Comparison of ENCODE assay signal across 16 cellular contexts in the genomic region with DNA sequence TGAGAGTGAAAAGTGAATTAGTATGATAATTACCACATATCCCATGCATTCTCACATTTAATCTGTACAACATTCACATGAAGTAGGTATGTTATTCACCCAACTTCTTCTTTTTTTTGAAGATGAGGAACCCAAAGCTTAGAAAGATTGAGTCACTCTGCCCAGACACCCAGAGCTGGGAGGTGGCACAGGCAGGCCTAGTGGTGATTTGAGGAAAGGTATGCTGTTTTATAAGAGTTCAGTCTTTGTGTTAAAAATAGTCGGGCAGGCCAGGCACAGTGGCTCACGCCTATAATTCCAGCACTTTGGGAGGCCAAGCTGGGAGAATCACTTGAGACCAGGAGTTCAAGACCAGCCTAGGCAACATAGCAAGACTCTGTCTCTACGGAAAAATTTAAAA.
DNase-seq lines count a peak whose midpoint lies in the region; ATAC-seq and TF ChIP-seq lines count a peak whose summit lies in the region.
"Had no signal": no experiment of that assay in that cellular context is flagged by ENCODE, and none has a peak within 500 bp of the region (broad histone marks: within the 10 kb centered on the region; RNA-seq: fewer than 3 reads in every experiment).

No MANE protein-coding gene starts in this region.

- intact Hi-C loops in activated CD8-positive, alpha-beta T cell treated with anti-CD3 and anti-CD28 coated beads for 36 hours (cut with micrococcal nuclease), result no loop called here
- intact Hi-C loops in naive thymus-derived CD4-positive, alpha-beta T cell (cut with micrococcal nuclease), result no loop called here

- DNase-seq in activated CD8-positive, alpha-beta T cell treated with anti-CD3 and anti-CD28 coated beads for 36 hours, result peak; percentile 37
- DNase-seq in activated CD8-positive, alpha-beta T cell treated with anti-CD3 and anti-CD28 coated beads, Interleukin-2, amount 10 ng/mL, durations not matched to agents 7 days and 5 days, result no peak
- DNase-seq in Kasumi-1 (lab: John Stamatoyannopoulos, UW), result peak; percentile 75 to 76
- DNase-seq in UCSD-AML1 (lab: John Stamatoyannopoulos, UW; ENCODE audit: unreplicated experiment), result peak; percentile 19
- DNase-seq in naive thymus-derived CD4-positive, alpha-beta T cell, result no peak
- no peak for DNase-seq in dedifferentiated amniotic fluid mesenchymal stem cell (ENCODE audit: extremely low spot score)
- DNase-seq in NCI-H345 (lab: John Stamatoyannopoulos, UW), result no peak
- DNase-seq: ACHN; activated T-cell treated with anti-CD3 and anti-CD28 coated beads, Interleukin-2, amount 50 U/mL, for 4 hours; cortex of kidney; NCI-H1930; NCI-H82 had no signal

- no peak overlapping the region for H3K4me3 ChIP-seq in naive thymus-derived CD4-positive, alpha-beta T cell (ENCODE audit: low read length)
- H3K4me3 ChIP-seq: lung, skin epidermis, thoracic aorta had no signal

- H3K36me3 ChIP-seq in naive thymus-derived CD4-positive, alpha-beta T cell (ENCODE audit: control insufficient read depth in 2 of 3, insufficient read depth in 3 of 3, low read length in 3 of 3), result peaks cover 0 to 4% (median 0%) of the 10 kb centered on the region in 3 experiments
- H3K36me3 ChIP-seq: thoracic aorta had no signal

- peak; percentile 53 for ATAC-seq in activated CD8-positive, alpha-beta T cell treated with anti-CD3 and anti-CD28 coated beads for 36 hours
- ATAC-seq in activated CD8-positive, alpha-beta T cell treated with anti-CD3 and anti-CD28 coated beads, Interleukin-2, amount 10 ng/mL, durations not matched to agents 7 days and 5 days, result no peak
- peak; percentile 83 for ATAC-seq in naive thymus-derived CD4-positive, alpha-beta T cell
- ATAC-seq in HG02610 (IDR thresholded peaks at IDR 0.05; ENCODE audit: unreplicated experiment), result no peak

- H3K4me3 Mint-ChIP-seq in activated CD8-positive, alpha-beta T cell treated with anti-CD3 and anti-CD28 coated beads for 36 hours, result no peak overlapping the region
- no peak overlapping the region for H3K4me3 Mint-ChIP-seq in activated CD8-positive, alpha-beta T cell treated with anti-CD3 and anti-CD28 coated beads, Interleukin-2, amount 10 ng/mL, durations not matched to agents 7 days and 5 days
- H3K4me3 Mint-ChIP-seq in naive thymus-derived CD4-positive, alpha-beta T cell, result no peak overlapping the region
- H3K4me3 Mint-ChIP-seq: activated T-cell treated with anti-CD3 and anti-CD28 coated beads, Interleukin-2, amount 50 U/mL, for 4 hours had no signal

- no peaks in the 10 kb centered on the region for H3K9me3 ChIP-seq in naive thymus-derived CD4-positive, alpha-beta T cell (ENCODE audit: control insufficient read depth in 2 of 3, low read length in 3 of 3)
- H3K9me3 ChIP-seq: thoracic aorta had no signal

- no peak for TF ChIP-seq CTCF in activated CD8-positive, alpha-beta T cell treated with anti-CD3 and anti-CD28 coated beads for 36 hours (IDR thresholded peaks at IDR 0.05)

- no peaks in the 10 kb centered on the region for H3K27me3 ChIP-seq in naive thymus-derived CD4-positive, alpha-beta T cell (ENCODE audit: control insufficient read depth in 2 of 2, insufficient read depth in 2 of 2, low read length in 2 of 2)

- no peaks in the 10 kb centered on the region for H3K27me3 Mint-ChIP-seq in activated CD8-positive, alpha-beta T cell treated with anti-CD3 and anti-CD28 coated beads for 36 hours
- H3K27me3 Mint-ChIP-seq in activated CD8-positive, alpha-beta T cell treated with anti-CD3 and anti-CD28 coated beads, Interleukin-2, amount 10 ng/mL, durations not matched to agents 7 days and 5 days (ENCODE audit: low read depth), result no peaks in the 10 kb centered on the region
- H3K27me3 Mint-ChIP-seq in naive thymus-derived CD4-positive, alpha-beta T cell, result no peaks in the 10 kb centered on the region

- no peak overlapping the region for H3K27ac ChIP-seq in naive thymus-derived CD4-positive, alpha-beta T cell (ENCODE audit: low read depth, low read length)
- H3K27ac ChIP-seq: thoracic aorta had no signal

- H3K9me3 Mint-ChIP-seq in activated CD8-positive, alpha-beta T cell treated with anti-CD3 and anti-CD28 coated beads for 36 hours, result no peaks in the 10 kb centered on the region
- H3K9me3 Mint-ChIP-seq in activated CD8-positive, alpha-beta T cell treated with anti-CD3 and anti-CD28 coated beads, Interleukin-2, amount 10 ng/mL, durations not matched to agents 7 days and 5 days (ENCODE audit: insufficient read depth), result no peaks in the 10 kb centered on the region
- peaks cover 0 to 3% (median 0%) of the 10 kb centered on the region in 11 donors for H3K9me3 Mint-ChIP-seq in naive thymus-derived CD4-positive, alpha-beta T cell
- H3K9me3 Mint-ChIP-seq: activated T-cell treated with anti-CD3 and anti-CD28 coated beads, Interleukin-2, amount 50 U/mL, for 4 hours had no signal

- POLR2A ChIA-PET in activated CD8-positive, alpha-beta T cell treated with anti-CD3 and anti-CD28 coated beads for 36 hours (lab: Charles Lee), result interaction anchor here (0.6 kb wide), 1 partner anchor 121 kb away, joined by 3 read pairs; no protein-coding TSS in a partner anchor
- POLR2A ChIA-PET in activated CD8-positive, alpha-beta T cell treated with anti-CD3 and anti-CD28 coated beads, Interleukin-2, amount 10 ng/mL, durations not matched to agents 7 days and 5 days (lab: Charles Lee), result no interaction called here
- POLR2A ChIA-PET in naive thymus-derived CD4-positive, alpha-beta T cell (lab: Charles Lee), result no interaction called here

- CTCF ChIA-PET in activated CD8-positive, alpha-beta T cell treated with anti-CD3 and anti-CD28 coated beads for 36 hours (lab: Charles Lee), result interaction anchor here (0.8 to 1.3 kb wide), 2 partner anchors 9 to 706 kb away, joined by 3 read pairs; no protein-coding TSS in a partner anchor
- CTCF ChIA-PET in activated CD8-positive, alpha-beta T cell treated with anti-CD3 and anti-CD28 coated beads, Interleukin-2, amount 10 ng/mL, durations not matched to agents 7 days and 5 days (lab: Charles Lee), result interaction anchor here (1.2 kb wide), 2 partner anchors 11 to 74 kb away, joined by 3 to 4 read pairs; no protein-coding TSS in a partner anchor
- CTCF ChIA-PET in naive thymus-derived CD4-positive, alpha-beta T cell (lab: Charles Lee), result no interaction called here

- H3K4me1 Mint-ChIP-seq in activated CD8-positive, alpha-beta T cell treated with anti-CD3 and anti-CD28 coated beads for 36 hours (ENCODE audit: low read depth), result peaks cover 46% of the 10 kb centered on the region
- H3K4me1 Mint-ChIP-seq in activated CD8-positive, alpha-beta T cell treated with anti-CD3 and anti-CD28 coated beads, Interleukin-2, amount 10 ng/mL, durations not matched to agents 7 days and 5 days (ENCODE audit: low read depth), result peaks cover 21% of the 10 kb centered on the region
- H3K4me1 Mint-ChIP-seq in naive thymus-derived CD4-positive, alpha-beta T cell, result peaks cover 0 to 24% (median 0%) of the 10 kb centered on the region in 7 donors

- H3K4me1 ChIP-seq in naive thymus-derived CD4-positive, alpha-beta T cell (ENCODE audit: control insufficient read depth in 2 of 2, insufficient read depth in 2 of 2, low read length in 2 of 2), result peaks cover 0 to 7% of the 10 kb centered on the region in 2 donors

- peaks cover 19% of the 10 kb centered on the region for H3K36me3 Mint-ChIP-seq in activated CD8-positive, alpha-beta T cell treated with anti-CD3 and anti-CD28 coated beads for 36 hours (ENCODE audit: low read depth)
- H3K36me3 Mint-ChIP-seq in activated CD8-positive, alpha-beta T cell treated with anti-CD3 and anti-CD28 coated beads, Interleukin-2, amount 10 ng/mL, durations not matched to agents 7 days and 5 days (ENCODE audit: low read depth), result peaks cover 17% of the 10 kb centered on the region
- peaks cover 3 to 47% (median 23%) of the 10 kb centered on the region in 5 donors for H3K36me3 Mint-ChIP-seq in naive thymus-derived CD4-positive, alpha-beta T cell

- no peak overlapping the region for H3K27ac Mint-ChIP-seq in activated CD8-positive, alpha-beta T cell treated with anti-CD3 and anti-CD28 coated beads for 36 hours
- no peak overlapping the region for H3K27ac Mint-ChIP-seq in activated CD8-positive, alpha-beta T cell treated with anti-CD3 and anti-CD28 coated beads, Interleukin-2, amount 10 ng/mL, durations not matched to agents 7 days and 5 days
- H3K27ac Mint-ChIP-seq in naive thymus-derived CD4-positive, alpha-beta T cell, result no peak overlapping the region

Comparison
In these comparisons a context has a peak if more than half of its experiments do, and no peak if none do; other contexts are left out.
1. ATAC-seq: peak in activated CD8-positive, alpha-beta T cell treated with anti-CD3 and anti-CD28 coated beads for 36 hours (single experiment) and naive thymus-derived CD4-positive, alpha-beta T cell (single experiment); none in activated CD8-positive, alpha-beta T cell treated with anti-CD3 and anti-CD28 coated beads, Interleukin-2, amount 10 ng/mL, durations not matched to agents 7 days and 5 days (single experiment) and HG02610 (single experiment).
2. DNase-seq: peak in activated CD8-positive, alpha-beta T cell treated with anti-CD3 and anti-CD28 coated beads for 36 hours (single experiment), Kasumi-1 (2 of 2) and UCSD-AML1 (single experiment); none in activated CD8-positive, alpha-beta T cell treated with anti-CD3 and anti-CD28 coated beads, Interleukin-2, amount 10 ng/mL, durations not matched to agents 7 days and 5 days (single experiment), naive thymus-derived CD4-positive, alpha-beta T cell (0 of 9), dedifferentiated amniotic fluid mesenchymal stem cell (single experiment) and NCI-H345 (single experiment).